Comparison of ENCODE assay signal across 8 cellular contexts in the genomic region with DNA sequence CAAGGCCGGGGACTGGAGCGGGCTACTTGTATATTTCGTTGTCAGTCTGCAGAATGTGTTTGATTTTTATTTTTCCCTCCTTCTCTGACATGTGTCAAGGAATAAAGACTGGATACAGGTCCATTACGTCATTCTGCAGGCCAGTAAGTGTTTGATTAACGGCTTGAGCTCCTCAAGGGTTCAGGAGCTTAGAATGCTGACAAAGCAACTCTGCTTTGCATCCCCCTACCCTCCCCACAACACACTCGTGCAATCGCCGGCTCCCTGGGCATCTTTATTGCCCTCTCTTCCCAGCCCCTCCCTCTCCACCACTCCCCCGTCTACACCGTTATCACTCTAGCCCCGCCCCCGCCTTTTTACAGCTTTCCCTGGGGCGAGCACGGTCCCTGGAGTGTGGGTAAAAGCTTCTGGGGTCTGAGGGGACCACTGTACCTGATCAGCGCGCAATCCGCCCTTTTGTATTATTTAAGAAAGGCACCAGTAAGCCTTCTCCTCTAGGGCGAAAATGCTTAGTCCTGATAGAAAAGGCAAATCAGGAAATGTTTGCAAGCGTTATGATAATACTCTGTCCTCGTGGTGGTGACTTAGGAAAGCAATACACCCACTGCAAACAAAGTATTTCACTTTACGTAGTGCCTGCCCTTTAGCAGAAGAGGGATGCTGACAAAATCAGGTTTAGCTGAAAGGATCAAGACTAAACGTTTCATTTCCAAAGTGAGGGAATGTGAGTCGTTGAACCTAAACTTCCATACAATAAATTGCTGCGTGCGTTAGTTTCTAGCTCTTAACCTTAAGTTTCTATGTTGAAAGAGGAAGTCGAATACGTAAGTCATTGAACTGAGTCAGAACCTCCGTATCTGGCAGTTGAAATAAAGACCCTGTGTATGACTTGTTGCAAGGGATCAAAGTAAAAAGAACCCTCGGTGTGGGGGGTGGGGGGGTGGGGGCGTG. TPM values are rescaled to one million over a fixed set of nuclear protein-coding genes. Genes with fewer than 3 reads are reported as not detected.
A peak's percentile ranks its signal among the peaks of the same experiment; 100 is the strongest.
DNase-seq lines count a peak whose midpoint lies in the region; ATAC-seq and TF ChIP-seq lines count a peak whose summit lies in the region.

No MANE protein-coding gene starts in this region.

- peaks cover 40% of the 10 kb centered on the region for H3K4me1 Mint-ChIP-seq in chondrocyte (ENCODE audit: low read depth)

- peak overlapping the region; percentile 78 for H3K27ac Mint-ChIP-seq in chondrocyte (ENCODE audit: unreplicated experiment)

- no peak overlapping the region for H3K27ac ChIP-seq in A673 (ENCODE audit: low read depth, low read length, poor library complexity, severe bottlenecking)
- no peak overlapping the region for H3K27ac ChIP-seq in OCI-LY7 (ENCODE audit: low read depth, low read length, poor library complexity, severe bottlenecking)
- H3K27ac ChIP-seq in suprapubic skin, result peak overlapping the region; percentile 86

- peak overlapping the region; percentile 81; the same call in 1 of the 2 replicates for H3K4me2 ChIP-seq in OCI-LY7 (ENCODE audit: low read length)

- no peaks in the 10 kb centered on the region for H3K36me3 Mint-ChIP-seq in chondrocyte (ENCODE audit: low read depth)

- H3K36me3 ChIP-seq in A673 (ENCODE audit: insufficient read depth, low read length, poor library complexity, severe bottlenecking), result no peaks in the 10 kb centered on the region
- H3K36me3 ChIP-seq in OCI-LY7 (ENCODE audit: insufficient read depth, low read length), result no peaks in the 10 kb centered on the region
- H3K36me3 ChIP-seq in suprapubic skin, result no peaks in the 10 kb centered on the region

- peaks cover 2% of the 10 kb centered on the region for H3K27me3 Mint-ChIP-seq in chondrocyte (ENCODE audit: low read depth)

- TF ChIP-seq EP300 in suprapubic skin (IDR thresholded peaks at IDR 0.05), result no peak

- H3K79me2 ChIP-seq in OCI-LY7 (ENCODE audit: insufficient read depth, low read depth, low read length), result no peaks in the 10 kb centered on the region

- peak overlapping the region; percentile 47 for H3K4me3 ChIP-seq in A673 (ENCODE audit: low read depth, low read length, poor library complexity, severe bottlenecking)
- H3K4me3 ChIP-seq in OCI-LY7 (ENCODE audit: low read depth, low read length, poor library complexity, severe bottlenecking), result no peak overlapping the region
- H3K4me3 ChIP-seq in lower leg skin (ENCODE audit: low read depth, poor library complexity, severe bottlenecking), result peak overlapping the region; percentile 41
- peak overlapping the region; percentile 60 for H3K4me3 ChIP-seq in suprapubic skin

- intact Hi-C loops in A673 (cut with micrococcal nuclease; ENCODE audit: unreplicated experiment), result no loop called here
- intact Hi-C loops in OCI-LY7 (cut with micrococcal nuclease; ENCODE audit: unreplicated experiment), result no loop called here
- intact Hi-C loops in lower leg skin (cut with DNase I; ENCODE audit: low total_unique reads), result no loop called here

- POLR2A ChIA-PET in A673 (lab: Charles Lee; ENCODE audit: low non-redundant PET) (no interaction called here), OCI-LY7 (lab: Charles Lee) (interaction anchor here (0.7 kb wide), 1 partner anchor 255 kb away, joined by 3 read pairs; no protein-coding TSS in a partner anchor)

- H4K20me1 ChIP-seq in OCI-LY7 (ENCODE audit: insufficient read depth, low read length), result no peaks in the 10 kb centered on the region

- no peaks in the 10 kb centered on the region for H3K9me2 ChIP-seq in OCI-LY7 (ENCODE audit: insufficient read depth, low read length)

- ATAC-seq in GM21576 (IDR thresholded peaks at IDR 0.05; ENCODE audit: unreplicated experiment) (no peak), GM18519 (IDR thresholded peaks at IDR 0.05; ENCODE audit: low FRiP score, unreplicated experiment) (no peak)

- no peaks in the 10 kb centered on the region for H3K9me3 ChIP-seq in A673 (ENCODE audit: low read depth, low read length, poor library complexity, severe bottlenecking)
- no peaks in the 10 kb centered on the region for H3K9me3 ChIP-seq in OCI-LY7 (ENCODE audit: low read length)
- H3K9me3 ChIP-seq in suprapubic skin, result no peaks in the 10 kb centered on the region

- DNase-seq in A673 (ENCODE audit: low spot score) (peak; percentile 18), GM13976 (ENCODE audit: low spot score) (peak; percentile 44), OCI-LY7 (ENCODE audit: low spot score) (no peak), chondrocyte (ENCODE audit: low spot score) (no peak), lower leg skin (ENCODE audit: low spot score in 2 of 2) (peak in 1 of 2 donors; percentile 91), suprapubic skin (ENCODE audit: low spot score in 2 of 2) (peak; percentile 83 to 89)

- H3K27me3 ChIP-seq in A673 (replicated peaks; ENCODE audit: insufficient read depth, low read depth, low read length, poor library complexity) (peaks cover 65% of the 10 kb centered on the region), suprapubic skin (peaks cover 47% of the 10 kb centered on the region)

- peaks cover 4% of the 10 kb centered on the region for H3K4me1 ChIP-seq in A673 (ENCODE audit: insufficient read depth, low read length, poor library complexity, severe bottlenecking)
- H3K4me1 ChIP-seq in OCI-LY7 (ENCODE audit: insufficient read depth, low read length, poor library complexity, severe bottlenecking), result peaks cover 5% of the 10 kb centered on the region
- peaks cover 44% of the 10 kb centered on the region for H3K4me1 ChIP-seq in suprapubic skin

- H2AFZ ChIP-seq in OCI-LY7 (ENCODE audit: low read length), result no peak overlapping the region

- BruUV-seq in A673 (replicated peaks; lab: Mats Ljungman, UMichigan) (no TSS peak), OCI-LY7 (replicated peaks; lab: Mats Ljungman, UMichigan) (no TSS peak)

- CTCF ChIA-PET in A673 (lab: Charles Lee) (no interaction called here), OCI-LY7 (lab: Charles Lee; ENCODE audit: unreplicated experiment) (interaction anchor here (0.7 kb wide), 1 partner anchor 39 kb away, joined by 4 read pairs; no protein-coding TSS in a partner anchor)

- TF ChIP-seq CTCF in A673 (conservative IDR thresholded peaks at IDR 0.05; ENCODE audit: low read depth, low read length) (no peak), GM13976 (IDR thresholded peaks at IDR 0.05; ENCODE audit: borderline replicate concordance, control extremely low read depth, extremely low read depth, insufficient read depth, missing control alignments) (no peak), OCI-LY7 (conservative IDR thresholded peaks at IDR 0.05; ENCODE audit: low read length) (no peak), chondrocyte (IDR thresholded peaks at IDR 0.05) (peak; percentile 28), lower leg skin (IDR thresholded peaks at IDR 0.05) (no peak), suprapubic skin (IDR thresholded peaks at IDR 0.05) (no peak)

- peak overlapping the region; percentile 98 for H3K4me3 Mint-ChIP-seq in chondrocyte (ENCODE audit: unreplicated experiment)

- in situ Hi-C loops in GM13976 (cut with MboI; ENCODE audit: low sequenced_read_pairs, unreplicated experiment), result no loop called here

- TF ChIP-seq POLR2A in lower leg skin (IDR thresholded peaks at IDR 0.05) (no peak), suprapubic skin (IDR thresholded peaks at IDR 0.05) (peak in 1 of 2 donors; percentile 42)

- no peaks in the 10 kb centered on the region for H3K9me3 Mint-ChIP-seq in chondrocyte (ENCODE audit: low read depth)

- WGBS in lower leg skin, 2 donors, result 3 to 4% methylated on average over 30 of the region's 30 CpGs
- 5% methylated on average over 30 of the region's 30 CpGs for WGBS in suprapubic skin

RNA-seq across cellular contexts. Expression of gene CREB5, which starts 1.4 kb away (rescaled TPM):
- total RNA-seq in A673 (2021) (7.1 and 10.3 TPM in 2 replicates), OCI-LY7 (2022) (10.4 and 13.3 TPM in 2 replicates), chondrocyte (5.1 to 10.2 TPM (median 8.2 TPM) in 3 replicates), lower leg skin (10 to 100 TPM in 1 of 4 donors, 1 to 10 TPM in 3; 2.5 to 15.0 (median 5.4) TPM), suprapubic skin (10 to 100 TPM in 2 of 4 donors, 1 to 10 TPM in 2; 6.2 to 12.1 (median 10.0) TPM)
- 2.0 and 5.6 TPM in 2 replicates for total RNA-seq in OCI-LY7 (2014; rRNA removed; shearing (Covaris generic))

Comparison
In these comparisons a context has a peak if more than half of its experiments do, and no peak if none do; other contexts are left out.
1. DNase-seq: peak in A673 (single experiment), GM13976 (single experiment) and suprapubic skin (2 of 2); none in OCI-LY7 (single experiment) and chondrocyte (single experiment).